Comparison of ENCODE assay signal across 25 cellular contexts in the genomic region with DNA sequence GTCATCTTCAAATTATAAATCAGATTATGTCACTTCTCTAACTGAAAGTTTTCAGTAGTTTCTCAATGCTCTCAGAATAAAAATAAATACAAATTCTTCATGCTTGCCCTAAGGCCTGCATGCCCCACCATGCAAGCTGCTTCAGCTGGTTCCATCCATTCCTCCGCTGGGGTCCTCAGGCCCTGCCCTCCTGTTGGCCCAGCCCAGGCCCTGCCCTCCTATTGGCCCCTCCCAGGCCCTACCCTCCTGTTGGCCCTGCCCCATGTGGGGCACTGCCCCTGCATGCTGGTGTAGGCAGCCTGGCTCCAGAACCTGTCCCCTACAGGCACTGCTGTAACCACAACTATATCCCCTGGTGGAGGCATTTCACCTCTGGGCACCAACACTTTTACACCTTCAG.
"Had no signal": no experiment of that assay in that cellular context is flagged by ENCODE, and none has a peak within 500 bp of the region (broad histone marks: within the 10 kb centered on the region; RNA-seq: fewer than 3 reads in every experiment).

No MANE protein-coding gene starts in this region.

- H3K27ac ChIP-seq: ovary, parathyroid adenoma, psoas muscle, right lobe of liver, sigmoid colon, suprapubic skin, testis, tibial artery, transverse colon, upper lobe of right lung, uterus had no signal

- H3K9ac ChIP-seq: parathyroid adenoma had no signal

- H3K9me3 ChIP-seq: right lobe of liver, suprapubic skin, testis, transverse colon, upper lobe of right lung, uterus had no signal

- H3K4me3 ChIP-seq: ovary, psoas muscle, right lobe of liver, sigmoid colon, suprapubic skin, testis, tibial artery, transverse colon, upper lobe of right lung, uterus had no signal

- H3K36me3 ChIP-seq: ovary, right lobe of liver, sigmoid colon, suprapubic skin, tibial artery, transverse colon, upper lobe of right lung, uterus had no signal

- DNase-seq: naive B cell; naive thymus-derived CD8-positive, alpha-beta T cell; nephron progenitor cell; occipital lobe; ovary; psoas muscle; sigmoid colon; small intestine; stimulated activated CD4-positive, alpha-beta T cell treated with anti-CD3 and anti-CD28 coated beads, Interleukin-12 subunit alpha, Interleukin-12 subunit beta, amount 100 ng/mL, for 4 hours; stimulated activated CD4-positive, alpha-beta T cell treated with anti-CD3 and anti-CD28 coated beads, Interleukin-1b, Interleukin-23, amount 100 ng/mL, for 48 hours; stimulated activated CD4-positive, alpha-beta T cell treated with anti-CD3 and anti-CD28 coated beads, Interleukin-4, amount 100 ng/mL, for 1 hour; stimulated activated CD4-positive, alpha-beta T cell treated with anti-CD3 and anti-CD28 coated beads, Interleukin-4, amount 100 ng/mL, for 4 hours; stimulated activated CD8-positive, alpha-beta memory T cell treated with anti-CD3 and anti-CD28 coated beads, Interleukin-4, amount 100 ng/mL, for 48 hours; stimulated activated naive CD4-positive, alpha-beta T cell; substantia nigra; testis; tibial artery; transverse colon; upper lobe of right lung; uterus had no signal

- ATAC-seq: naive thymus-derived CD8-positive, alpha-beta T cell; psoas muscle; right cardiac atrium; stimulated activated memory B cell treated with anti-CD40 and anti-IgM and Interleukin-4, amounts not matched to agents 10 μg/mL and 1 μg/mL and 100 μg/mL, for 72 hours; upper lobe of right lung had no signal

- FAIRE-seq: small intestine had no signal

- H3K27me3 ChIP-seq: ovary, right lobe of liver, testis, transverse colon, uterus had no signal

- H3K4me1 ChIP-seq: parathyroid adenoma, psoas muscle, right lobe of liver, sigmoid colon, suprapubic skin, tibial artery, transverse colon, upper lobe of right lung, uterus had no signal
